In the genomic region with DNA sequence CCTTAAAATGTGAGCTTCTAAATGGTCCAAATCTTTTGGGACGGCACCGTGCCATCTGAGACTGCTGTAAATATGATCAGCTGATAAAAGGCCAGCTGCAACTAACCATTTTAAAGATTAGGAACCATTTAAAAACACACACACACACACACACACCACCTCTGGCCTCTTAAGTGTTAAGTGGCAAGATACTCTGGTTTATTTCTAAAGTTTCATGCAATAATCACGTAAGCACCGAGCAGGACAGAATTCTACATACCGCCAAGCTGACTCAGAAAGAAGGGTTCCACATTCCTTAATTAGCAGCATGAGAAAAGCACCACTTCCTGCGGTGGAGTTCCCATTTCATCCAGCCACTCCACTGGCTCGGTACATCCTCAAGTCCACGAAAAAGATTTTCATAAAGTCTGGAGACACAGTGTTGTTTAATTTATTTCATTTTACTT, we compare ENCODE assay signal across 8 cellular contexts. TPM values are rescaled to one million over a fixed set of nuclear protein-coding genes. Genes with fewer than 3 reads are reported as not detected.
DNase-seq lines count a peak whose midpoint lies in the region; ATAC-seq, FAIRE-seq and TF ChIP-seq lines count a peak whose summit lies in the region.

No MANE protein-coding gene starts in this region.

- no peak for TF ChIP-seq CTCF in CD8-positive, alpha-beta T cell (IDR thresholded peaks at IDR 0.05)
- TF ChIP-seq CTCF in PC-9 (conservative IDR thresholded peaks at IDR 0.05) (no peak), pancreas (IDR thresholded peaks at IDR 0.05) (no peak)

- peaks cover 4% of the 10 kb centered on the region for H3K36me3 Mint-ChIP-seq in CD8-positive, alpha-beta T cell

- no peaks in the 10 kb centered on the region for H3K36me3 ChIP-seq in CD8-positive, alpha-beta T cell (ENCODE audit: insufficient read depth, low read length)
- H3K36me3 ChIP-seq in PC-9 (ENCODE audit: low read depth) (no peaks in the 10 kb centered on the region), pancreas (no peaks in the 10 kb centered on the region)

- peak overlapping the region; percentile 62 for H3K27ac Mint-ChIP-seq in CD8-positive, alpha-beta T cell

- H3K27me3 Mint-ChIP-seq in CD8-positive, alpha-beta T cell (ENCODE audit: low read depth): no peaks in the 10 kb centered on the region

- DNase-seq in CD8-positive, alpha-beta T cell: peak in 2 of 7 experiments; percentile 7 to 41
- peak; percentile 52 to 90 for DNase-seq in PC-9
- DNase-seq in erythroblast (lab: John Stamatoyannopoulos, UW): peak; percentile 93 to 96
- peak in 2 of 6 donors; percentile 3 to 14 for DNase-seq in pancreas

- BruUV-seq in PC-9 (replicated peaks; lab: Mats Ljungman, UMichigan): no TSS peak

- CTCF ChIA-PET in CD8-positive, alpha-beta T cell (lab: Charles Lee): interaction anchor here (0.6 to 3.3 kb wide), 4 partner anchors 14 to 304 kb away, joined by 3 to 15 read pairs (median 4); no protein-coding TSS in a partner anchor
- CTCF ChIA-PET in PC-9 (lab: Charles Lee): interaction anchor here (0.6 to 0.7 kb wide), 2 partner anchors 36 to 37 kb away, joined by 3 read pairs; no protein-coding TSS in a partner anchor

- H3K9me2 ChIP-seq in PC-9 (ENCODE audit: insufficient read depth): no peaks in the 10 kb centered on the region

- peaks cover 35% of the 10 kb centered on the region for H3K4me1 Mint-ChIP-seq in CD8-positive, alpha-beta T cell (ENCODE audit: low read depth)

- H3K9me3 Mint-ChIP-seq in CD8-positive, alpha-beta T cell: no peaks in the 10 kb centered on the region

- 61 to 62% methylated on average over 8 of the region's 8 CpGs for WGBS in pancreas, 2 donors

- no peaks in the 10 kb centered on the region for H4K20me1 ChIP-seq in PC-9 (ENCODE audit: insufficient read depth)

- no peaks in the 10 kb centered on the region for H3K79me2 ChIP-seq in PC-9 (ENCODE audit: low read depth)

- H3K4me2 ChIP-seq in PC-9: peak overlapping the region; percentile 77

- H3K4me3 Mint-ChIP-seq in CD8-positive, alpha-beta T cell: no peak overlapping the region

- no peak for FAIRE-seq in pancreas (lab: Jason Lieb, UNC)

- no peaks in the 10 kb centered on the region for H3K9me3 ChIP-seq in CD8-positive, alpha-beta T cell (ENCODE audit: low read length)
- no peaks in the 10 kb centered on the region for H3K9me3 ChIP-seq in PC-9 (ENCODE audit: insufficient read depth, low read depth)
- H3K9me3 ChIP-seq in pancreas: no peaks in the 10 kb centered on the region

- no peak overlapping the region for H3K4me3 ChIP-seq in CD8-positive, alpha-beta T cell (ENCODE audit: low read depth, low read length)
- no peak overlapping the region for H3K4me3 ChIP-seq in PC-9
- H3K4me3 ChIP-seq in pancreas: no peak overlapping the region

- no peak for TF ChIP-seq POLR2A in erythroblast (IDR thresholded peaks at IDR 0.05; ENCODE audit: low read length)

- no peak overlapping the region for H3K27ac ChIP-seq in CD8-positive, alpha-beta T cell (ENCODE audit: low read depth, low read length)
- H3K27ac ChIP-seq in PC-9 (peak overlapping the region; percentile 90), pancreas (no peak overlapping the region)

- peaks cover 21% of the 10 kb centered on the region for H3K4me1 ChIP-seq in CD8-positive, alpha-beta T cell (ENCODE audit: insufficient read depth, low read length)
- H3K4me1 ChIP-seq in PC-9 (replicated peaks; ENCODE audit: insufficient read depth) (peaks cover 32% of the 10 kb centered on the region), pancreas (peaks cover 0 to 2% (median 0%) of the 10 kb centered on the region in 3 donors)

- peaks cover 8% of the 10 kb centered on the region for H3F3A ChIP-seq in PC-9 (ENCODE audit: insufficient read depth, low read depth)

- POLR2A ChIA-PET in CD8-positive, alpha-beta T cell (lab: Charles Lee): interaction anchor here (0.6 to 5.6 kb wide), 4 partner anchors 11 to 255 kb away, joined by 4 to 53 read pairs (median 6); no protein-coding TSS in a partner anchor
- POLR2A ChIA-PET in PC-9 (lab: Charles Lee; ENCODE audit: unreplicated experiment): interaction anchor here (0.6 to 1.1 kb wide), 2 partner anchors 31 to 136 kb away, joined by 3 to 7 read pairs; no protein-coding TSS in a partner anchor

- H2AFZ ChIP-seq in PC-9: 0 out of 2 replicates have a peak overlapping the region, but pooled peaks have one; percentile 52

- intact Hi-C loops in CD8-positive, alpha-beta T cell (cut with DNase I, micrococcal nuclease): loop anchor here in 1 of 2 experiments (5.0 kb wide), 1 partner anchor 46 kb away; no protein-coding TSS in a partner anchor
- intact Hi-C loops in PC-9 (cut with micrococcal nuclease; ENCODE audit: unreplicated experiment): no loop called here
- intact Hi-C loops in pancreas (cut with DNase I): no loop called here

- no peak for ATAC-seq in CD8-positive, alpha-beta T cell
- ATAC-seq in GM21825 (IDR thresholded peaks at IDR 0.05; ENCODE audit: unreplicated experiment): peak; percentile 46
- ATAC-seq in pancreas: peak in 3 of 4 donors; percentile 35 to 74 (median 44)
- no peak for ATAC-seq in HG03139 (IDR thresholded peaks at IDR 0.05; ENCODE audit: unreplicated experiment)
- no peak for ATAC-seq in HG02870 (IDR thresholded peaks at IDR 0.05; ENCODE audit: unreplicated experiment)
- no peak for ATAC-seq in HG02642 (IDR thresholded peaks at IDR 0.05; ENCODE audit: poor library complexity, unreplicated experiment)

- no peaks in the 10 kb centered on the region for H3K27me3 ChIP-seq in CD8-positive, alpha-beta T cell (ENCODE audit: insufficient read depth, low read length)
- H3K27me3 ChIP-seq in PC-9 (ENCODE audit: insufficient read depth, low read depth) (no peaks in the 10 kb centered on the region), pancreas (no peaks in the 10 kb centered on the region)

RNA-seq across cellular contexts. Expression of a gene that starts 17.8 kb away (rescaled TPM):
- total RNA-seq in CD8-positive, alpha-beta T cell: 10 to 100 TPM; 71.8 to 79.9 TPM
- total RNA-seq in PC-9 (2021): 63.8 and 67.3 TPM in 2 replicates
- 10 to 100 TPM; 10.2 to 29.5 (median 13.4) TPM for total RNA-seq in pancreas
- polyA plus RNA-seq in pancreas: 1 to 10 TPM; 4.2 to 5.1 TPM

Comparison
In these comparisons a context has a peak if more than half of its experiments do, and no peak if none do; other contexts are left out.
1. ATAC-seq: peak in GM21825 (single experiment) and pancreas (3 of 4); none in CD8-positive, alpha-beta T cell (single experiment), HG03139 (single experiment), HG02870 (single experiment) and HG02642 (single experiment).